In the genomic region with DNA sequence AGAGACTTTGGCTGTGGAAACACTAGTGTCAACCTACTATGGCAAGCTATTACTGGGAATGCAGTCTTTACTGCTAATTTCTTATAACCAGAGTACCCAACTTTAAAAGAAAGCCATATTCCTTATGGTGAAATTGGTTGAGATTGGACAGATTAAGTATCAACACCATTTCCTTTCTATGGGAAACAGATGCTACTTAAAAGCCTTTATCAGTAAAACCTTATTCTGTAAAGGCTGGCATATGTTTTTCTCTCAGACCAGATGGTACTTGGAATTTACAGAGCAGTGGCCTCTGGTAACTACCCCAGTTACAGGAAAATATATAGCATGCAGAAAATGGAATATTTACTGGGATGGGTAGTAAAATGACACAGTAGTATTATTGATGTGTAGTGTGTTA, we compare ENCODE assay signal across 36 cellular contexts. TPM values are rescaled to one million over a fixed set of nuclear protein-coding genes. Genes with fewer than 3 reads are reported as not detected.
"Had no signal": no experiment of that assay in that cellular context is flagged by ENCODE, and none has a peak within 500 bp of the region (broad histone marks: within the 10 kb centered on the region; RNA-seq: fewer than 3 reads in every experiment).

No MANE protein-coding gene starts in this region.

- DNase-seq: activated CD4-positive, alpha-beta memory T cell treated with anti-CD3 and anti-CD28 coated beads, Interleukin-2, amount 10 ng/mL, durations not matched to agents 7 days and 5 days; activated CD4-positive, alpha-beta T cell treated with anti-CD3 and anti-CD28 coated beads for 1 hour; activated CD4-positive, alpha-beta T cell treated with anti-CD3 and anti-CD28 coated beads for 48 hours; activated CD4-positive, CD25-positive, alpha-beta regulatory T cell; activated CD8-positive, alpha-beta memory T cell treated with anti-CD3 and anti-CD28 coated beads for 24 hours; activated CD8-positive, alpha-beta memory T cell treated with anti-CD3 and anti-CD28 coated beads, Interleukin-2, amount 10 ng/mL, durations not matched to agents 7 days and 5 days; activated CD8-positive, alpha-beta memory T cell treated with anti-CD3 and anti-CD28 coated beads, Interleukin-2, amount 50 U/mL, for 48 hours; activated effector memory CD4-positive, alpha-beta T cell treated with Interleukin-2 at 50 U/mL for 16 hours; activated naive CD4-positive, alpha-beta T cell treated with anti-CD3 and anti-CD28 coated beads, Interleukin-2, amount 10 ng/mL, durations not matched to agents 7 days and 5 days; activated naive CD8-positive, alpha-beta T cell treated with anti-CD3 and anti-CD28 coated beads for 36 hours; activated T-cell treated with anti-CD3 and anti-CD28 coated beads, Interleukin-2, amount 50 U/mL, for 48 hours; amygdala; Kasumi-1; KG1; MG63; NCI-H1048; NCI-H1105 treated with DMSO at 0.1 percent for 48 hours; NCI-H1436; NCI-H1694; NCI-H1930; NCI-H2081 treated with DMSO at 0.1 percent for 48 hours; NCI-H510A; NCI-H69; NK-92 treated with Interleukin-12 subunit alpha and Interleukin-12 subunit beta, amount 100 ng/mL, for 24 hours; PC-9; SIG-M5; SW 1271; T-helper 1 cell; T-helper 2 cell; T-helper 9 cell had no signal

- H3K4me3 Mint-ChIP-seq: activated CD4-positive, alpha-beta memory T cell treated with anti-CD3 and anti-CD28 coated beads, Interleukin-2, amount 10 ng/mL, durations not matched to agents 7 days and 5 days; activated CD8-positive, alpha-beta memory T cell treated with anti-CD3 and anti-CD28 coated beads, Interleukin-2, amount 10 ng/mL, durations not matched to agents 7 days and 5 days; activated naive CD4-positive, alpha-beta T cell treated with anti-CD3 and anti-CD28 coated beads, Interleukin-2, amount 10 ng/mL, durations not matched to agents 7 days and 5 days; activated naive CD8-positive, alpha-beta T cell treated with anti-CD3 and anti-CD28 coated beads for 36 hours; central memory CD8-positive, alpha-beta T cell had no signal

- H3K9me3 Mint-ChIP-seq: activated CD4-positive, alpha-beta memory T cell treated with anti-CD3 and anti-CD28 coated beads, Interleukin-2, amount 10 ng/mL, durations not matched to agents 7 days and 5 days; activated naive CD4-positive, alpha-beta T cell treated with anti-CD3 and anti-CD28 coated beads, Interleukin-2, amount 10 ng/mL, durations not matched to agents 7 days and 5 days; activated naive CD8-positive, alpha-beta T cell treated with anti-CD3 and anti-CD28 coated beads for 36 hours; central memory CD8-positive, alpha-beta T cell had no signal

- H3K27me3 Mint-ChIP-seq: activated CD4-positive, alpha-beta memory T cell treated with anti-CD3 and anti-CD28 coated beads, Interleukin-2, amount 10 ng/mL, durations not matched to agents 7 days and 5 days; activated CD8-positive, alpha-beta memory T cell treated with anti-CD3 and anti-CD28 coated beads, Interleukin-2, amount 10 ng/mL, durations not matched to agents 7 days and 5 days; activated naive CD4-positive, alpha-beta T cell treated with anti-CD3 and anti-CD28 coated beads, Interleukin-2, amount 10 ng/mL, durations not matched to agents 7 days and 5 days; activated naive CD8-positive, alpha-beta T cell treated with anti-CD3 and anti-CD28 coated beads for 36 hours; central memory CD8-positive, alpha-beta T cell had no signal

- H3K4me3 ChIP-seq: ascending aorta, cardiac muscle cell, MG63, PC-9 had no signal

- H3K27ac Mint-ChIP-seq: activated CD4-positive, alpha-beta memory T cell treated with anti-CD3 and anti-CD28 coated beads, Interleukin-2, amount 10 ng/mL, durations not matched to agents 7 days and 5 days; activated CD8-positive, alpha-beta memory T cell treated with anti-CD3 and anti-CD28 coated beads, Interleukin-2, amount 10 ng/mL, durations not matched to agents 7 days and 5 days; activated naive CD4-positive, alpha-beta T cell treated with anti-CD3 and anti-CD28 coated beads, Interleukin-2, amount 10 ng/mL, durations not matched to agents 7 days and 5 days; activated naive CD8-positive, alpha-beta T cell treated with anti-CD3 and anti-CD28 coated beads for 36 hours had no signal

- H3K27ac ChIP-seq: ascending aorta, cardiac muscle cell, PC-9, RWPE1, VCaP had no signal

- H3K9me3 ChIP-seq: ascending aorta, MG63 had no signal

- H3K36me3 ChIP-seq: ascending aorta, cardiac muscle cell had no signal

- H3K4me1 ChIP-seq: ascending aorta had no signal

- H3K27me3 ChIP-seq: ascending aorta, cardiac muscle cell, MG63 had no signal

RNA-seq across cellular contexts. Expression of a gene that starts 18.8 kb away (rescaled TPM):
- total RNA-seq: cardiac muscle cell, OCI-LY7 had no signal
- polyA plus RNA-seq: cardiac muscle cell had no signal

RNA-seq across cellular contexts. Expression of a gene that starts 48.2 kb away (rescaled TPM):
- total RNA-seq: OCI-LY7 had no signal
- polyA plus RNA-seq: cardiac muscle cell had no signal
